In genomic region chr10:69801434-69802315, GRCh38 we compare ENCODE assay signal across 8 cellular contexts. TPM values are rescaled to one million over a fixed set of nuclear protein-coding genes. Genes with fewer than 3 reads are reported as not detected.
DNase-seq lines count a peak whose midpoint lies in the region; ATAC-seq lines count a peak whose summit lies in the region.

COL13A1 (plus strand) TSS chr10:69801906; CDS start chr10:69802424, 518 bp downstream.

- H3K36me3 ChIP-seq in H7 (replicated peaks; ENCODE audit: control insufficient read depth, insufficient read depth, low read length) (no peaks in the 10 kb centered on the region), neuron (ENCODE audit: insufficient read depth, low read length) (no peaks in the 10 kb centered on the region)

- peaks cover 16% of the 10 kb centered on the region for H3K4me1 ChIP-seq in neuron (ENCODE audit: insufficient read depth, low read length)

- H3K4me3 ChIP-seq in H7 (ENCODE audit: insufficient read depth, low read depth, low read length): peak within 1 kb of the TSS; percentile 71
- H3K4me3 ChIP-seq in neuron (ENCODE audit: low read length): peak within 1 kb of the TSS; percentile 40

- peaks cover 23% of the 10 kb centered on the region for H3K27me3 ChIP-seq in H7 (ENCODE audit: control insufficient read depth, insufficient read depth, low read length)
- H3K27me3 ChIP-seq in neuron (ENCODE audit: insufficient read depth, low read length): peaks cover 73% of the 10 kb centered on the region

- no peak within 1 kb of the TSS for H2AFZ ChIP-seq in neuron (ENCODE audit: low read depth, low read length)

- no peak for ATAC-seq in GM18868 (IDR thresholded peaks at IDR 0.05; ENCODE audit: unreplicated experiment)
- ATAC-seq in GM18517 (IDR thresholded peaks at IDR 0.05; ENCODE audit: unreplicated experiment): no peak
- no peak for ATAC-seq in HG03378 (IDR thresholded peaks at IDR 0.05; ENCODE audit: unreplicated experiment)

- H3K9me3 ChIP-seq in neuron (ENCODE audit: low read length): no peaks in the 10 kb centered on the region

- peak; percentile 68 for DNase-seq in A172 (ENCODE audit: low spot score)
- DNase-seq in H7: peak; percentile 95
- peak; percentile 57 for DNase-seq in T1000 (lab: John Stamatoyannopoulos, UW)
- peak; percentile 38 for DNase-seq in fibroblast of the conjunctiva (ENCODE audit: low read depth)

RNA-seq across cellular contexts. Expression of gene COL13A1, which starts in this region (rescaled TPM):
- 0.86 and 1.1 TPM in 2 replicates for total RNA-seq in A172 (2014; rRNA removed; shearing (Covaris generic))
- total RNA-seq in H7 (2014; rRNA removed; shearing (Covaris generic)): 16.6 and 18.0 TPM in 2 replicates

Comparison
In these comparisons a context has a peak if more than half of its experiments do, and no peak if none do; other contexts are left out.
1. DNase-seq: peak in every context shown above with its lines; median percentile 95 in H7; 68 in A172; 57 in T1000; 38 in fibroblast of the conjunctiva.